11 cellular contexts compared by ENCODE assay signal in the genomic region with DNA sequence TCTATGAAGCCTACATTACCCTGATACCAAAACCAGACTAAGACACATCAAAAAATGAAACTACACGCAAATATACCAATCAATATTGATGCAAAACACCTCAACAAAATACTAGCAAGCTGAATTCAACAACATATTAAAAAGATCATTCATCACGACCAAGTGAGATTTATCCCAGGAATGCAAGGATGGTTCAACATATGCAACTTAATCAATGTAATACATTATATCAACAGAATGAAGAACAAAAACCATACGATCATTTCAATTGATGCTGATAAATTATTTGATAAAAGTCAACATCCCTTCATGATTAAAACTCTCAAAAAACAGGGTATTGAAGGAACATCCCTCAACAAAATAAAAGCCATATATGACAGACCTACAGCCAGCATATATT. TPM values are rescaled to one million over a fixed set of nuclear protein-coding genes. Genes with fewer than 3 reads are reported as not detected.
"Had no signal": no experiment of that assay in that cellular context is flagged by ENCODE, and none has a peak within 500 bp of the region (broad histone marks: within the 10 kb centered on the region; RNA-seq: fewer than 3 reads in every experiment).

No MANE protein-coding gene starts in this region.

- H3K4me2 ChIP-seq: GM23338 had no signal

- H3K27ac ChIP-seq: HL-60 had no signal

- ATAC-seq: GM23338, HepG2 had no signal

- H3K4me3 ChIP-seq: GM23338 had no signal

- FAIRE-seq: H1, H54, HepG2 had no signal

- H2AFZ ChIP-seq: GM23338 had no signal

- DNase-seq: H9, HCEC 1CT, HFFc6, KG1 had no signal

RNA-seq across cellular contexts. Expression of gene CLEC5A, which starts 5.7 kb away (rescaled TPM):
- total RNA-seq: GM23338, H1, H9, HepG2, HFFc6, HT1080 had no signal
- polyA plus RNA-seq: GM23338, H1, HepG2, IgD-negative memory B cell had no signal

RNA-seq across cellular contexts. Expression of gene OR9A4, which starts 24.9 kb away (rescaled TPM):
- total RNA-seq: GM23338, H1, H9, HepG2, HFFc6, HT1080 had no signal
- polyA plus RNA-seq: GM23338, H1, HepG2, IgD-negative memory B cell had no signal

RNA-seq across cellular contexts. Expression of gene TAS2R38, which starts 32.5 kb away (rescaled TPM):
- total RNA-seq: H1, H9, HepG2, HFFc6, HT1080 had no signal
- polyA plus RNA-seq: GM23338, HepG2, IgD-negative memory B cell had no signal

RNA-seq across cellular contexts. Expression of gene MGAM, which starts 54.6 kb away (rescaled TPM):
- polyA plus RNA-seq: IgD-negative memory B cell had no signal
